In genomic region chr12:124276337-124276736, GRCh38 we compare ENCODE assay signal across 10 cellular contexts. TPM values are rescaled to one million over a fixed set of nuclear protein-coding genes. Genes with fewer than 3 reads are reported as not detected.
"Had no signal": no experiment of that assay in that cellular context is flagged by ENCODE, and none has a peak within 500 bp of the region (broad histone marks: within the 10 kb centered on the region; RNA-seq: fewer than 3 reads in every experiment).

No MANE protein-coding gene starts in this region.

- H3K4me1 ChIP-seq: HAP-1 had no signal

- DNase-seq: H7, IMR-90, KBM-7 had no signal

- FAIRE-seq: HTR-8/SVneo had no signal

- H3K27ac ChIP-seq: KMS-11 had no signal

- H3K4me3 ChIP-seq: GM23338, HAP-1 had no signal

- H3K36me3 ChIP-seq: HAP-1 had no signal

- H3K9ac ChIP-seq: KMS-11 had no signal

- H3K4me3 Mint-ChIP-seq: GM23338 had no signal

- H3K9me3 ChIP-seq: HAP-1 had no signal

- ATAC-seq: GM23338, HCT116 had no signal

- H3K27ac Mint-ChIP-seq: GM23338 had no signal

- H3K4me2 ChIP-seq: GM23338, KMS-11 had no signal

- H2AFZ ChIP-seq: GM23338 had no signal

RNA-seq across cellular contexts. Expression of gene RFLNA, which starts 18.6 kb away (rescaled TPM):
- total RNA-seq: H4, HT-29, IMR-90 had no signal
- polyA plus RNA-seq: IMR-90 had no signal
